ENCODE assay signal across 15 cellular contexts in the genomic region with DNA sequence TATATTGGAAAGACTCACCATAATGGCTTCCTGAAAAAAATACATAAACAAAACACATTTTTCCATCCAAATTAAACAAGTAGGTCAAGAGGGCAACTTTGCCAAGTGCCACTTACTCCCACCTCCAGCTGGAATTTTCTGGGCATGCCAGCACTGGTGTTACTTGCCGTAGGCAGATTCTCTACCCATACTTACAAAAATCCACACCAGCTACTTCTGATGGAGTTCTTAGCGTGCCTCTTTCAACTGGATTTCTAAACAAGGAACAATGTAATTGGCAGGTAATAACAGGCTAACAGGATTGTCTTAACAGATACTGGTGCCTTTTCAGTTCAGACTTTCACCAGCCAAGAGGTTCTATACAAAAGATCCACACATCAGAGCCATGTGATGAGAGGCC.
DNase-seq lines count a peak whose midpoint lies in the region; ATAC-seq and TF ChIP-seq lines count a peak whose summit lies in the region.
"Had no signal": no experiment of that assay in that cellular context is flagged by ENCODE, and none has a peak within 500 bp of the region (broad histone marks: within the 10 kb centered on the region; RNA-seq: fewer than 3 reads in every experiment).

No MANE protein-coding gene starts in this region.

- no peak for TF ChIP-seq POLR2A in sigmoid colon (IDR thresholded peaks at IDR 0.05)

- intact Hi-C loops in sigmoid colon (cut with DNase I): no loop called here

- peak overlapping the region; percentile 91 for H3K27ac Mint-ChIP-seq in T-helper 1 cell treated with Interleukin-12 subunit alpha and Interleukin-12 subunit beta and Interleukin-4 antibody, amounts not matched to agents 30 μg/mL and 1 μg/mL, for 36 hours
- H3K27ac Mint-ChIP-seq in effector memory CD8-positive, alpha-beta T cell: peak overlapping the region; percentile 36 to 75
- no peak overlapping the region for H3K27ac Mint-ChIP-seq in immature natural killer cell
- H3K27ac Mint-ChIP-seq: CD14-positive monocyte had no signal

- H3K4me1 ChIP-seq in RWPE2 (ENCODE audit: insufficient read depth, poor library complexity, severe bottlenecking) (peaks cover 28% of the 10 kb centered on the region), sigmoid colon (peaks cover 0 to 55% (median 28%) of the 10 kb centered on the region in 4 donors)

- no peaks in the 10 kb centered on the region for H3K27me3 Mint-ChIP-seq in T-helper 1 cell treated with Interleukin-12 subunit alpha and Interleukin-12 subunit beta and Interleukin-4 antibody, amounts not matched to agents 30 μg/mL and 1 μg/mL, for 36 hours (ENCODE audit: low read depth)
- no peaks in the 10 kb centered on the region for H3K27me3 Mint-ChIP-seq in effector memory CD8-positive, alpha-beta T cell
- peaks cover 3 to 6% (median 3%) of the 10 kb centered on the region in 3 donors for H3K27me3 Mint-ChIP-seq in immature natural killer cell (ENCODE audit: low read depth in 3 of 3)

- H3K9me3 ChIP-seq in RWPE2 (ENCODE audit: severe bottlenecking) (no peaks in the 10 kb centered on the region), sigmoid colon (no peaks in the 10 kb centered on the region)
- H3K9me3 ChIP-seq: heart right ventricle had no signal

- 68 to 93% methylated on average over 2 of the region's 2 CpGs for WGBS in sigmoid colon, 2 donors

- peaks cover 67% of the 10 kb centered on the region for H3K4me1 Mint-ChIP-seq in T-helper 1 cell treated with Interleukin-12 subunit alpha and Interleukin-12 subunit beta and Interleukin-4 antibody, amounts not matched to agents 30 μg/mL and 1 μg/mL, for 36 hours (ENCODE audit: low read depth)
- H3K4me1 Mint-ChIP-seq in effector memory CD8-positive, alpha-beta T cell (ENCODE audit: low read depth in 2 of 2): peaks cover 20 to 31% of the 10 kb centered on the region in 2 donors
- peaks cover 14 to 23% of the 10 kb centered on the region in 2 donors for H3K4me1 Mint-ChIP-seq in immature natural killer cell
- H3K4me1 Mint-ChIP-seq: CD14-positive monocyte had no signal

- peaks cover 7% of the 10 kb centered on the region for H3K9me3 Mint-ChIP-seq in T-helper 1 cell treated with Interleukin-12 subunit alpha and Interleukin-12 subunit beta and Interleukin-4 antibody, amounts not matched to agents 30 μg/mL and 1 μg/mL, for 36 hours
- no peaks in the 10 kb centered on the region for H3K9me3 Mint-ChIP-seq in effector memory CD8-positive, alpha-beta T cell
- no peaks in the 10 kb centered on the region for H3K9me3 Mint-ChIP-seq in immature natural killer cell

- no peak for TF ChIP-seq EP300 in sigmoid colon (IDR thresholded peaks at IDR 0.05)

- H3K36me3 Mint-ChIP-seq in T-helper 1 cell treated with Interleukin-12 subunit alpha and Interleukin-12 subunit beta and Interleukin-4 antibody, amounts not matched to agents 30 μg/mL and 1 μg/mL, for 36 hours (ENCODE audit: low read depth): peaks cover 29% of the 10 kb centered on the region
- no peaks in the 10 kb centered on the region for H3K36me3 Mint-ChIP-seq in effector memory CD8-positive, alpha-beta T cell (ENCODE audit: insufficient read depth)
- H3K36me3 Mint-ChIP-seq in immature natural killer cell: peaks cover 0 to 8% (median 0%) of the 10 kb centered on the region in 3 donors
- H3K36me3 Mint-ChIP-seq: CD14-positive monocyte had no signal

- no peak for DNase-seq in T-helper 1 cell
- DNase-seq in RWPE2 (ENCODE audit: low spot score): no peak
- DNase-seq in effector memory CD8-positive, alpha-beta T cell: no peak
- DNase-seq in sigmoid colon: no peak
- DNase-seq in NCI-H128 (lab: John Stamatoyannopoulos, UW; ENCODE audit: unreplicated experiment): no peak
- no peak for DNase-seq in activated gamma-delta T cell treated with Interleukin-2 at 50 U/mL for 16 hours
- no peak for DNase-seq in immature natural killer cell
- DNase-seq: heart right ventricle, KG1, NCI-H1694, NCI-H526 had no signal

- H3K27me3 ChIP-seq in RWPE2 (ENCODE audit: insufficient read depth, poor library complexity, severe bottlenecking) (no peaks in the 10 kb centered on the region), sigmoid colon (no peaks in the 10 kb centered on the region)
- H3K27me3 ChIP-seq: heart right ventricle had no signal

- H3K4me3 Mint-ChIP-seq in T-helper 1 cell treated with Interleukin-12 subunit alpha and Interleukin-12 subunit beta and Interleukin-4 antibody, amounts not matched to agents 30 μg/mL and 1 μg/mL, for 36 hours: peak overlapping the region; percentile 25
- peak overlapping the region in 1 of 2 donors; percentile 64 for H3K4me3 Mint-ChIP-seq in effector memory CD8-positive, alpha-beta T cell
- H3K4me3 Mint-ChIP-seq in immature natural killer cell: peak overlapping the region in 1 of 5 donors; percentile 7
- H3K4me3 Mint-ChIP-seq: CD14-positive monocyte had no signal

- TF ChIP-seq CTCF in RWPE2 (IDR thresholded peaks at IDR 0.05; ENCODE audit: poor library complexity, severe bottlenecking) (no peak), sigmoid colon (IDR thresholded peaks at IDR 0.05) (no peak)

- H3K36me3 ChIP-seq in RWPE2 (ENCODE audit: low read depth) (no peaks in the 10 kb centered on the region), sigmoid colon (no peaks in the 10 kb centered on the region)
- H3K36me3 ChIP-seq: heart right ventricle had no signal

- no peak overlapping the region for H3K4me3 ChIP-seq in RWPE2 (ENCODE audit: severe bottlenecking)
- H3K4me3 ChIP-seq in sigmoid colon: no peak overlapping the region
- H3K4me3 ChIP-seq: GM12878, heart right ventricle had no signal

- ATAC-seq in RWPE2 (ENCODE audit: low read depth): peak; percentile 52
- no peak for ATAC-seq in effector memory CD8-positive, alpha-beta T cell (replicated peaks)

- peak overlapping the region; percentile 63 for H3K27ac ChIP-seq in RWPE2 (ENCODE audit: poor library complexity, severe bottlenecking)
- peak overlapping the region; percentile 60 to 83 (median 70) for H3K27ac ChIP-seq in sigmoid colon
- H3K27ac ChIP-seq: 22Rv1, heart right ventricle had no signal

Comparison
In these comparisons a context has a peak if more than half of its experiments do, and no peak if none do; other contexts are left out.
1. H3K27ac Mint-ChIP-seq: peak in T-helper 1 cell treated with Interleukin-12 subunit alpha and Interleukin-12 subunit beta and Interleukin-4 antibody, amounts not matched to agents 30 μg/mL and 1 μg/mL, for 36 hours (single experiment) and effector memory CD8-positive, alpha-beta T cell (2 of 2); none in immature natural killer cell (0 of 6).